In genomic region chrX:142266417-142266816, GRCh38 we compare ENCODE assay signal across 34 cellular contexts.
"Had no signal": no experiment of that assay in that cellular context is flagged by ENCODE, and none has a peak within 500 bp of the region (broad histone marks: within the 10 kb centered on the region; RNA-seq: fewer than 3 reads in every experiment).

No MANE protein-coding gene starts in this region.

- H3K4me2 ChIP-seq: KMS-11 had no signal

- H3K9me3 ChIP-seq: MG63 had no signal

- DNase-seq: Karpas-422, Kasumi-1, MG63, MM.1S, MV-4-11, NCI-H1048, NCI-H1092, NCI-H1092 treated with DMSO at 0.1 percent for 48 hours, NCI-H1105, NCI-H1105 treated with DMSO at 0.1 percent for 48 hours, NCI-H1417, NCI-H1417 treated with DMSO at 0.1 percent for 48 hours, NCI-H1436, NCI-H1436 treated with DMSO at 0.1 percent for 48 hours, NCI-H146, NCI-H1694, NCI-H187, NCI-H187 treated with DMSO at 0.1 percent for 48 hours, NCI-H1930, NCI-H2029, NCI-H2029 treated with DMSO at 0.1 percent for 48 hours, NCI-H2081, NCI-H2081 treated with DMSO at 0.1 percent for 48 hours, NCI-H2107, NCI-H2171, NCI-H2171 treated with DMSO at 0.1 percent for 48 hours, NCI-H2227 treated with DMSO at 0.1 percent for 48 hours, NCI-H226, NCI-H345, NCI-H446, NCI-H446 treated with DMSO at 0.1 percent for 48 hours, NCI-H510A, NCI-H510A treated with DMSO at 0.1 percent for 48 hours had no signal

- H3K9ac ChIP-seq: KMS-11 had no signal

- H3K36me3 ChIP-seq: MG63 had no signal

- H3K4me3 ChIP-seq: MG63 had no signal

- H3K27me3 ChIP-seq: MG63 had no signal

- H3K27ac ChIP-seq: KMS-11 had no signal
